In the genomic region with DNA sequence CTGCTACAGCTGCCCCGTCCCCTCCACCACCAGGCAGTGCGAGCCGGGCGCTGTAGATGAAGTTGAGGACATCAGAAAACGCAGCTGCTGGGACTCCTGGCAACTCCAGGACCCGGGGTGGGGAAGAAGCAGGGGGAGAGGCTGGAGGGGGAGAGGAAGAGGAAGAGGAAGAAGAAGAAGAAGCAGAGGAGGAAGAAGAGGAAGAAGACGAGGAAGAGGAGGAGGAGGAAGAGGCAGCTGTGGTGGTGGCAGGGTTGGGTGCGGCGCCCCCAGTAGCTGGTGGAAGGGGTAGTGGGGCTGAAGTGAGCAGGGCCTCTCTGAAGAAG, we compare ENCODE assay signal across 9 cellular contexts. TPM values are rescaled to one million over a fixed set of nuclear protein-coding genes. Genes with fewer than 3 reads are reported as not detected.
A peak's percentile ranks its signal among the peaks of the same experiment; 100 is the strongest.
DNase-seq lines count a peak whose midpoint lies in the region; ATAC-seq and TF ChIP-seq lines count a peak whose summit lies in the region.
"Had no signal": no experiment of that assay in that cellular context is flagged by ENCODE, and none has a peak within 500 bp of the region (broad histone marks: within the 10 kb centered on the region; RNA-seq: fewer than 3 reads in every experiment).

No MANE protein-coding gene starts in this region.

- H3K27me3 Mint-ChIP-seq in nephron progenitor cell (ENCODE audit: low read depth, poor library complexity) = peaks cover 2% of the 10 kb centered on the region

- H3K27me3 ChIP-seq in BLaER1 treated with 17β-estradiol and CSF1 and Interleukin-3, amounts not matched to agents 10 nM and 100 nM = no peaks in the 10 kb centered on the region
- no peaks in the 10 kb centered on the region for H3K27me3 ChIP-seq in adrenal gland

- peaks cover 40% of the 10 kb centered on the region for H3K4me1 Mint-ChIP-seq in nephron progenitor cell

- H4K20me1 ChIP-seq in BLaER1 treated with 17β-estradiol and CSF1 and Interleukin-3, amounts not matched to agents 10 nM and 100 nM = peaks cover 0 to 47% (median 7%) of the 10 kb centered on the region in 11 experiments; a peak in 8 of 22 replicates

- H3K9ac ChIP-seq in BLaER1 treated with 17β-estradiol and CSF1 and Interleukin-3, amounts not matched to agents 10 nM and 100 nM = peak overlapping the region in 5 of 11 experiments; percentile 1 to 46 (median 30); a peak in 6 of 22 replicates

- TF ChIP-seq POLR2A in adrenal gland (IDR thresholded peaks at IDR 0.05) = no peak

- no peaks in the 10 kb centered on the region for H3K9me3 Mint-ChIP-seq in nephron progenitor cell

- TF ChIP-seq CTCF in adrenal gland (IDR thresholded peaks at IDR 0.05) (no peak), nephron progenitor cell (IDR thresholded peaks at IDR 0.05) (no peak), mucosa of descending colon (IDR thresholded peaks at IDR 0.05) (no peak)

- intact Hi-C loops in adrenal gland (cut with DNase I) (no loop called here), mucosa of descending colon (cut with DNase I, micrococcal nuclease) (no loop called here)

- H3K27ac Mint-ChIP-seq in nephron progenitor cell = peak overlapping the region; percentile 29

- no peak for DNase-seq in adrenal gland
- no peak for DNase-seq in nephron progenitor cell
- DNase-seq in left lobe of liver (ENCODE audit: low spot score) = no peak
- no peak for DNase-seq in mucosa of descending colon
- DNase-seq in NCI-H446 (lab: John Stamatoyannopoulos, UW) = no peak
- DNase-seq: NCI-H1417, NCI-H526 treated with DMSO at 0.1 percent for 48 hours had no signal

- peaks cover 18% of the 10 kb centered on the region for H3K36me3 Mint-ChIP-seq in nephron progenitor cell (ENCODE audit: low read depth)

- H3K4me1 ChIP-seq in BLaER1 treated with 17β-estradiol and CSF1 and Interleukin-3, amounts not matched to agents 10 nM and 100 nM = peaks cover 19 to 31% (median 25%) of the 10 kb centered on the region in 10 experiments
- H3K4me1 ChIP-seq in adrenal gland (replicated peaks in 1 of 2) (peaks cover 32 to 40% of the 10 kb centered on the region in 2 donors), mucosa of descending colon (ENCODE audit: low read depth) (peaks cover 6% of the 10 kb centered on the region)

- H3K36me3 ChIP-seq in BLaER1 treated with 17β-estradiol and CSF1 and Interleukin-3, amounts not matched to agents 10 nM and 100 nM = peaks cover 40 to 69% (median 50%) of the 10 kb centered on the region in 11 experiments
- H3K36me3 ChIP-seq in adrenal gland (replicated peaks in 1 of 2) = peaks cover 0 to 43% of the 10 kb centered on the region in 2 donors
- H3K36me3 ChIP-seq in mucosa of descending colon (ENCODE audit: low read depth) = no peaks in the 10 kb centered on the region

- H3K27ac ChIP-seq in BLaER1 treated with 17β-estradiol and CSF1 and Interleukin-3, amounts not matched to agents 10 nM and 100 nM = peak overlapping the region; percentile 17 to 73 (median 66); a peak in 19 of 22 replicates
- peak overlapping the region; percentile 78 to 95 (median 92) for H3K27ac ChIP-seq in adrenal gland

- peak overlapping the region in 9 of 11 experiments; percentile 27 to 71 (median 48); a peak in 16 of 22 replicates for H3K4me2 ChIP-seq in BLaER1 treated with 17β-estradiol and CSF1 and Interleukin-3, amounts not matched to agents 10 nM and 100 nM

- WGBS in adrenal gland, 4 donors = 61 to 81% (median 73%) methylated on average over 9 of the region's 9 CpGs

- ATAC-seq in left lobe of liver (no peak), mucosa of descending colon (no peak)

- no peak overlapping the region for H3K4me3 ChIP-seq in BLaER1 treated with 17β-estradiol and CSF1 and Interleukin-3, amounts not matched to agents 10 nM and 100 nM
- H3K4me3 ChIP-seq in adrenal gland = peak overlapping the region in 1 of 4 donors; percentile 2
- H3K4me3 ChIP-seq in mucosa of descending colon = no peak overlapping the region

- no peak overlapping the region for H3K4me3 Mint-ChIP-seq in nephron progenitor cell

- H3K9me3 ChIP-seq in BLaER1 treated with 17β-estradiol and CSF1 and Interleukin-3, amounts not matched to agents 10 nM and 100 nM (replicated peaks in 1 of 11) = no peaks in the 10 kb centered on the region
- H3K9me3 ChIP-seq in adrenal gland (replicated peaks in 1 of 3) = no peaks in the 10 kb centered on the region
- H3K9me3 ChIP-seq in mucosa of descending colon = no peaks in the 10 kb centered on the region

RNA-seq across cellular contexts. Expression of gene ZBTB4, which starts 13.2 kb away (rescaled TPM):
- 100 to 1,000 TPM in 1 of 8 donors, 10 to 100 TPM in 7; 54.0 to 111 (median 76.4) TPM for total RNA-seq in adrenal gland
- polyA plus RNA-seq in adrenal gland = 10 to 100 TPM; 30.0 to 59.6 (median 54.6) TPM
- total RNA-seq in left lobe of liver = 7.9 TPM
- total RNA-seq in mucosa of descending colon = 10 to 100 TPM; 16.6 to 93.9 (median 18.5) TPM

RNA-seq across cellular contexts. Expression of gene SLC35G6, which starts 15.0 kb away (rescaled TPM):
- total RNA-seq in adrenal gland = not detected
- under 1 TPM in 1 of 3 donors, not detected in 2; 0.24 TPM for polyA plus RNA-seq in adrenal gland
- total RNA-seq in left lobe of liver = not detected
- not detected for total RNA-seq in mucosa of descending colon
- total RNA-seq: H4 had no signal

RNA-seq across cellular contexts. Expression of gene POLR2A, which starts 17.9 kb away (rescaled TPM):
- 100 to 1,000 TPM in 5 of 8 donors, 10 to 100 TPM in 3; 84.2 to 172 (median 118) TPM for total RNA-seq in adrenal gland
- 10 to 100 TPM; 19.3 to 80.4 (median 58.7) TPM for polyA plus RNA-seq in adrenal gland
- 55.9 TPM for total RNA-seq in left lobe of liver
- total RNA-seq in mucosa of descending colon = 100 to 1,000 TPM; 101 to 124 (median 118) TPM

RNA-seq across cellular contexts. Expression of gene CHRNB1, which starts 21.4 kb away (rescaled TPM):
- total RNA-seq in adrenal gland (10 to 100 TPM; 18.7 to 56.3 (median 39.0) TPM), left lobe of liver (10.9 TPM), mucosa of descending colon (1 to 10 TPM; 6.0 to 8.3 (median 7.7) TPM)
- polyA plus RNA-seq in adrenal gland = 10 to 100 TPM; 32.2 to 40.8 (median 32.9) TPM

RNA-seq across cellular contexts. Expression of gene FGF11, which starts 27.0 kb away (rescaled TPM):
- total RNA-seq in adrenal gland (10 to 100 TPM; 12.8 to 76.7 (median 27.3) TPM), left lobe of liver (0.86 TPM), mucosa of descending colon (1 to 10 TPM; 1.4 to 3.0 (median 2.2) TPM)
- 10 to 100 TPM; 10.2 to 33.2 (median 19.2) TPM for polyA plus RNA-seq in adrenal gland
- total RNA-seq: H4 had no signal
